In the genomic region with DNA sequence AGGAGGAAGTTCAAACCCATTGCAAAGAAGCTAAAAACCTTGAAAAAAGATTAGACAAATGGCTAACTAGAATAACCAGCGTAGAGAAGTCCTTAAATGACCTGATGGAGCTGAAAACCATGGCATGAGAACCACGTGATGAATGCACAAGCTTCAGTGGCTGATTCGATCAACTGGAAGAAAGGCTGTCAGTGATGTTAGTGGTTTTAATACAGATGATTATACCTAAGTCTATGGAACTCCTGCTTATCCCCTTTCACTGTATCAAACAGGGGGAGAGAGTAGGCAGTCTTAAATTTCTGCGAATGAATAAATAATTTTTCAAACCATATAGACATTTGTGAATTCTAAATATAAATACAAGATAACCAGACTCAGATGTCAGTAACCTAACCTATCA, we compare ENCODE assay signal across 7 cellular contexts.
DNase-seq lines count a peak whose midpoint lies in the region; TF ChIP-seq lines count a peak whose summit lies in the region.
"Not testable (repeated sequence)": the region's sequence is repeated elsewhere in the genome, so short reads cannot be mapped to it uniquely, and the experiment has no call there.

No MANE protein-coding gene starts in this region.

- not testable (repeated sequence) for H3K4me3 ChIP-seq in epithelial cell of proximal tubule (ENCODE audit: low read depth, low read length)

- not testable (repeated sequence) for TF ChIP-seq CTCF in epithelial cell of proximal tubule (conservative IDR thresholded peaks at IDR 0.05; ENCODE audit: low read depth, low read length)

- DNase-seq in NCI-H2171 treated with DMSO at 0.1 percent for 48 hours (lab: John Stamatoyannopoulos, UW) (peak; percentile 49), NCI-H2227 (lab: John Stamatoyannopoulos, UW; ENCODE audit: unreplicated experiment) (peak; percentile 36), epithelial cell of proximal tubule (ENCODE audit: low read depth) (peak; percentile 51), glomerular visceral epithelial cell (ENCODE audit: extremely low spot score) (peak; percentile 46), kidney glomerular epithelial cell (lab: John Stamatoyannopoulos, UW) (peak; percentile 5), kidney tubule cell (ENCODE audit: low spot score) (peak; percentile 43), renal cortical epithelial cell (ENCODE audit: low read depth) (peak; percentile 61)

Comparison
In these comparisons a context has a peak if more than half of its experiments do, and no peak if none do; other contexts are left out.
1. DNase-seq: peak in every context shown above with its lines; median percentile 61 in renal cortical epithelial cell; 51 in epithelial cell of proximal tubule; 49 in NCI-H2171 treated with DMSO at 0.1 percent for 48 hours; 46 in glomerular visceral epithelial cell; 43 in kidney tubule cell; 36 in NCI-H2227; 5 in kidney glomerular epithelial cell.